12 cellular contexts compared by ENCODE assay signal in genomic region chr2:236968101-236968886, GRCh38.
DNase-seq lines count a peak whose midpoint lies in the region; TF ChIP-seq lines count a peak whose summit lies in the region.
"Had no signal": no experiment of that assay in that cellular context is flagged by ENCODE, and none has a peak within 500 bp of the region (broad histone marks: within the 10 kb centered on the region; RNA-seq: fewer than 3 reads in every experiment).

No MANE protein-coding gene starts in this region.

- peak; percentile 22 for DNase-seq in activated naive CD4-positive, alpha-beta T cell treated with Interleukin-2 at 50 U/mL for 16 hours
- no peak for DNase-seq in activated naive CD4-positive, alpha-beta T cell treated with anti-CD3 and anti-CD28 coated beads, Interleukin-2, amount 50 U/mL, for 16 hours
- DNase-seq in HuH-7.5 (ENCODE audit: low spot score) = peak; percentile 46
- peak; percentile 70 for DNase-seq in colonic mucosa
- peak; percentile 22 for DNase-seq in stomach
- no peak for DNase-seq in NCI-H1694 treated with DMSO at 0.1 percent for 48 hours (lab: John Stamatoyannopoulos, UW)
- no peak for DNase-seq in HAP-1 (ENCODE audit: low spot score in 2 of 2)
- no peak for DNase-seq in kidney glomerular epithelial cell (lab: John Stamatoyannopoulos, UW)
- DNase-seq: IMR-90, NCI-H524 had no signal

- in situ Hi-C loops in HAP-1 (cut with MboI; ENCODE audit: low sequenced_read_pairs) = no loop called here

- no peak for TF ChIP-seq POLR2A in stomach (IDR thresholded peaks at IDR 0.05)

- 71 to 80% (median 73%) methylated on average over 10 of the region's 10 CpGs for WGBS in stomach, 5 donors

- H3K9ac ChIP-seq in colonic mucosa (ENCODE audit: low read depth in 2 of 2, low read length in 2 of 2) = no peak overlapping the region

- peak overlapping the region; percentile 60 for H3K27ac ChIP-seq in colonic mucosa
- H3K27ac ChIP-seq in stomach = peak overlapping the region in 2 of 5 donors; percentile 13 to 15
- H3K27ac ChIP-seq: ascending aorta, right atrium auricular region had no signal

- TF ChIP-seq CTCF in colonic mucosa (IDR thresholded peaks at IDR 0.05) (no peak), stomach (IDR thresholded peaks at IDR 0.05) (no peak)

- intact Hi-C loops in colonic mucosa (cut with DNase I) = no loop called here
- intact Hi-C loops in stomach (cut with DNase I; ENCODE audit: low total_unique reads) = no loop called here

- peaks cover 8% of the 10 kb centered on the region for H3K4me1 ChIP-seq in colonic mucosa
- peaks cover 0 to 24% (median 4%) of the 10 kb centered on the region in 4 donors for H3K4me1 ChIP-seq in stomach
- no peaks in the 10 kb centered on the region for H3K4me1 ChIP-seq in HAP-1
- H3K4me1 ChIP-seq: ascending aorta, right atrium auricular region had no signal

- TF ChIP-seq EP300 in stomach (IDR thresholded peaks at IDR 0.05) = no peak

- H3K27me3 ChIP-seq in colonic mucosa (no peaks in the 10 kb centered on the region), stomach (no peaks in the 10 kb centered on the region), HAP-1 (ENCODE audit: low read depth) (no peaks in the 10 kb centered on the region)
- H3K27me3 ChIP-seq: ascending aorta, right atrium auricular region had no signal

- H3K4me3 ChIP-seq in colonic mucosa = no peak overlapping the region
- H3K4me3 ChIP-seq in stomach = no peak overlapping the region
- no peak overlapping the region for H3K4me3 ChIP-seq in HAP-1
- H3K4me3 ChIP-seq: ascending aorta, right atrium auricular region had no signal

- H3K36me3 ChIP-seq in colonic mucosa (no peaks in the 10 kb centered on the region), stomach (no peaks in the 10 kb centered on the region), HAP-1 (replicated peaks) (no peaks in the 10 kb centered on the region)
- H3K36me3 ChIP-seq: ascending aorta, right atrium auricular region had no signal

- H3K9me3 ChIP-seq in colonic mucosa (no peaks in the 10 kb centered on the region), stomach (no peaks in the 10 kb centered on the region), HAP-1 (no peaks in the 10 kb centered on the region)
- H3K9me3 ChIP-seq: ascending aorta, right atrium auricular region had no signal

Comparison
In these comparisons a context has a peak if more than half of its experiments do, and no peak if none do; other contexts are left out.
1. DNase-seq: peak in activated naive CD4-positive, alpha-beta T cell treated with Interleukin-2 at 50 U/mL for 16 hours (single experiment), HuH-7.5 (single experiment), colonic mucosa (single experiment) and stomach (single experiment); none in activated naive CD4-positive, alpha-beta T cell treated with anti-CD3 and anti-CD28 coated beads, Interleukin-2, amount 50 U/mL, for 16 hours (single experiment), NCI-H1694 treated with DMSO at 0.1 percent for 48 hours (single experiment), HAP-1 (0 of 2) and kidney glomerular epithelial cell (single experiment).